ENCODE assay signal across 8 cellular contexts in genomic region chr5:123089971-123090640, GRCh38. TPM values are rescaled to one million over a fixed set of nuclear protein-coding genes. Genes with fewer than 3 reads are reported as not detected.
DNase-seq lines count a peak whose midpoint lies in the region; FAIRE-seq and TF ChIP-seq lines count a peak whose summit lies in the region.

No MANE protein-coding gene starts in this region.

- no peak for FAIRE-seq in GM19239 (lab: Jason Lieb, UNC)

- H3K27me3 ChIP-seq in BLaER1 (peaks cover 95% of the 10 kb centered on the region), ascending aorta (no peaks in the 10 kb centered on the region), thyroid gland (peaks cover 50% of the 10 kb centered on the region)

- H3K9ac ChIP-seq in BLaER1 = no peak overlapping the region

- no peak for TF ChIP-seq POLR2A in thyroid gland (IDR thresholded peaks at IDR 0.05)

- H4K20me1 ChIP-seq in BLaER1 = peaks cover 55% of the 10 kb centered on the region

- no peak for TF ChIP-seq CTCF in HFF-Myc (IDR thresholded peaks at IDR 0.05; ENCODE audit: low read depth, low read length, missing control alignments)
- TF ChIP-seq CTCF in ascending aorta (IDR thresholded peaks at IDR 0.05) = no peak
- no peak for TF ChIP-seq CTCF in thyroid gland (IDR thresholded peaks at IDR 0.05)

- H3K4me1 ChIP-seq in BLaER1 (peaks cover 4% of the 10 kb centered on the region; the same call in 1 of the 2 replicates), ascending aorta (no peaks in the 10 kb centered on the region), thyroid gland (peaks cover 27 to 35% of the 10 kb centered on the region in 2 donors)

- DNase-seq in HFF-Myc (ENCODE audit: extremely low read depth, low read depth) (no peak), ascending aorta (ENCODE audit: low spot score in 2 of 2) (no peak), islet precursor cell (peak; percentile 77), thyroid gland (peak in 1 of 2 donors; percentile 57), A172 (ENCODE audit: low spot score) (no peak), activated gamma-delta T cell treated with Interleukin-2 at 50 U/mL for 16 hours (no peak), GM19239 (ENCODE audit: insufficient read length, low spot score) (no peak)

- no peak overlapping the region for H3K27ac ChIP-seq in BLaER1
- H3K27ac ChIP-seq in ascending aorta = peak overlapping the region; percentile 95 to 99
- H3K27ac ChIP-seq in thyroid gland = peak overlapping the region in 1 of 3 donors; percentile 7

- 0 to 3% methylated on average over 1 to 18 of the region's 83 CpGs for WGBS in thyroid gland, 2 donors

- H3K9me3 ChIP-seq in BLaER1 (peaks cover 59% of the 10 kb centered on the region), ascending aorta (no peaks in the 10 kb centered on the region), thyroid gland (no peaks in the 10 kb centered on the region)

- H3K4me3 ChIP-seq in BLaER1 (peak overlapping the region; percentile 45), HFF-Myc (replicated peaks; ENCODE audit: low read depth, low read length) (peak overlapping the region; percentile 45), ascending aorta (peak overlapping the region; percentile 71 to 97), thyroid gland (replicated peaks in 1 of 3) (peak overlapping the region in 2 of 3 donors; percentile 19 to 47)

- intact Hi-C loops in ascending aorta (cut with DNase I) (loop anchor here (2.0 to 5.0 kb wide), 6 partner anchors 183 to 588 kb away; partner anchors contain the start of genes CEP120, SNX2 and SNX24), thyroid gland (cut with DNase I) (no loop called here)

- peak overlapping the region; percentile 59 for H3K4me2 ChIP-seq in BLaER1

- no peaks in the 10 kb centered on the region for H3K36me3 ChIP-seq in BLaER1
- peaks cover 5 to 6% of the 10 kb centered on the region in 2 donors for H3K36me3 ChIP-seq in ascending aorta
- no peaks in the 10 kb centered on the region for H3K36me3 ChIP-seq in thyroid gland

RNA-seq across cellular contexts. Expression of gene PRDM6, which starts 1.1 kb away (rescaled TPM):
- total RNA-seq in ascending aorta (8.4 TPM), thyroid gland (1 to 10 TPM; 1.7 to 5.2 (median 2.3) TPM)
- total RNA-seq in A172 (2014; rRNA removed; shearing (Covaris generic)) = 0.02 and 0.22 TPM in 2 replicates

RNA-seq across cellular contexts. Expression of gene PPIC, which starts 53.6 kb away (rescaled TPM):
- total RNA-seq in ascending aorta = 29.3 TPM
- 100 to 1,000 TPM in 1 of 4 donors, 10 to 100 TPM in 3; 28.3 to 122 (median 70.5) TPM for total RNA-seq in thyroid gland
- 61.5 TPM in 2 replicates for total RNA-seq in A172 (2014; rRNA removed; shearing (Covaris generic))

Comparison
In these comparisons a context has a peak if more than half of its experiments do, and no peak if none do; other contexts are left out.
1. H3K4me3 ChIP-seq: peak in every context shown above with its lines; median percentile 84 in ascending aorta; 45 in BLaER1; 45 in HFF-Myc; 33 in thyroid gland.